25 cellular contexts compared by ENCODE assay signal in the genomic region with DNA sequence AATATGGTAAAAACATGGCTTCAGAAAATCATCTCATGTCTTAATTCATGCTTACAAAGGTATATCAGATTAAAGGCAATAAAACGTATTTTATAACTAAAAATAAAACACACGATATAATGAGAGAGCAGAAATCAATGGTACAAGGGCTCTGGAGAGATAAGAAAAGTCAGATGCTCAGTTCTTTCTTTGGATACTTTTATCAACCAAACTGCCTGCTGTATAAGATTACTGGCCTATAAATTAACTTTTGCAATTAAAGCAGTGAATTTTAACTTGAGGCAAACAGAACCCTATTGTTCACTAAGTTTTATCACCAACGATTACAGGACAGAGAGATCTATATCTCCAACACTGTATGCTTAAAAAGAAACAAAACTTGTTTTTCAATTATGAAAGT.
"Had no signal": no experiment of that assay in that cellular context is flagged by ENCODE, and none has a peak within 500 bp of the region (broad histone marks: within the 10 kb centered on the region; RNA-seq: fewer than 3 reads in every experiment).

No MANE protein-coding gene starts in this region.

- H3K9me3 ChIP-seq: MG63, SJSA1 had no signal

- DNase-seq: activated B cell treated with CpG ODN at 0.5 μM for 24 hours; activated CD4-positive, alpha-beta memory T cell treated with anti-CD3 and anti-CD28 coated beads for 36 hours; activated CD4-positive, alpha-beta T cell treated with anti-CD3 and anti-CD28 coated beads, Interleukin-2, amount 10 ng/mL, durations not matched to agents 7 days and 5 days; activated CD8-positive, alpha-beta memory T cell treated with anti-CD3 and anti-CD28 coated beads for 24 hours; activated effector memory CD4-positive, alpha-beta T cell treated with anti-CD3 and anti-CD28 coated beads, Interleukin-2, amount 50 U/mL, for 16 hours; activated naive CD4-positive, alpha-beta T cell treated with Interleukin-2 at 50 U/mL for 16 hours; activated naive CD8-positive, alpha-beta T cell treated with anti-CD3 and anti-CD28 coated beads, Interleukin-2, amount 50 U/mL, for 24 hours; activated T-cell treated with anti-CD3 and anti-CD28 coated beads, Interleukin-2, amount 50 U/mL, for 4 hours; amniotic stem cell; MG63; NCI-H1105; NCI-H1436; NCI-H187 treated with DMSO at 0.1 percent for 48 hours; NCI-H2081 treated with DMSO at 0.1 percent for 48 hours; NCI-H2171; NCI-H2227 treated with DMSO at 0.1 percent for 48 hours; NCI-H446 treated with DMSO at 0.1 percent for 48 hours; NCI-H524 treated with DMSO at 0.1 percent for 48 hours; NCI-H82; OCI-M1; SHP77; T-helper 17 cell; T-helper 9 cell had no signal

- FAIRE-seq: astrocyte had no signal

- H3K4me1 ChIP-seq: SJSA1 had no signal

- H3K27ac ChIP-seq: SJSA1 had no signal

- H3K36me3 ChIP-seq: MG63, SJSA1 had no signal

- H3K4me3 ChIP-seq: MG63, SJSA1 had no signal
